ENCODE assay signal across 1 cellular context in the genomic region with DNA sequence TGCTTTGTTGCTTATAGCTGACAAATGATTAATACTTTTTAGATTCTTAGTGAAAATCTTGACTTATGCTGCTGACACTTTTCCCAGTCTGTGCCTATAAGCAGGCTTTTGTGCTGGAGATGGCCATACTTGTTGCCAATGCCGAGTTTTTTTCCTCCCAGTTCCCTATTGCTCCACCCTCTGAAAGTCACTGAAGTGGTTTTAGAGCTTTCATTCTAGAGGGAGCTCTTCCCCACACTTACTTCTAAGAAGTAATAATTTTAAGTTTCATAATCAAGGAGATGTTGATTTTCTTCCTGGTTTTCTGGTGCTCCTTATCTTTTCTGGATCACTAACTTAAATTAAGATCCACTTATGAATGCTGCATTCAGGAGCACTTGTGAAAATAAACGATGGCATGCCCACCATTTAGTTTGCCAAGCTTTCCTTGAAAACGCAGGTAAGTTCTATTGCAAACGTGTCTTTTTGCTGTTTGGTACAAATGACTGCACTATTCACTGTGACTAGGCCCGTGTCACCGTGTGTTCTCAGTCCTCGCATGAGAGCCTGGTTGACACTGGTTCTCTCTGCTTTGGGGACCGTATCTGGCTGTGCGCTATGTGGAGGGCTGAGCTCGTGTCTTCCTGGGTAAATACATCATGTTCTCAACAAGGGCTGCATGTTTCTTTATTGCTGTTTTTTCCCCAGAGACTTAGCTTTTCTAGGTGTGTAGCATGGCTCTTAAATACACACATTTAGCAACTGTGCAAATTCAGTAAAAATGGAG.
TF ChIP-seq lines count a peak whose summit lies in the region.

No MANE protein-coding gene starts in this region.

TF ChIP-seq in HCT116, 20 proteins besides CTCF, POLR2A, EP300 and RAD21 (continued from another document):
- TF ChIP-seq, protein P1, sequence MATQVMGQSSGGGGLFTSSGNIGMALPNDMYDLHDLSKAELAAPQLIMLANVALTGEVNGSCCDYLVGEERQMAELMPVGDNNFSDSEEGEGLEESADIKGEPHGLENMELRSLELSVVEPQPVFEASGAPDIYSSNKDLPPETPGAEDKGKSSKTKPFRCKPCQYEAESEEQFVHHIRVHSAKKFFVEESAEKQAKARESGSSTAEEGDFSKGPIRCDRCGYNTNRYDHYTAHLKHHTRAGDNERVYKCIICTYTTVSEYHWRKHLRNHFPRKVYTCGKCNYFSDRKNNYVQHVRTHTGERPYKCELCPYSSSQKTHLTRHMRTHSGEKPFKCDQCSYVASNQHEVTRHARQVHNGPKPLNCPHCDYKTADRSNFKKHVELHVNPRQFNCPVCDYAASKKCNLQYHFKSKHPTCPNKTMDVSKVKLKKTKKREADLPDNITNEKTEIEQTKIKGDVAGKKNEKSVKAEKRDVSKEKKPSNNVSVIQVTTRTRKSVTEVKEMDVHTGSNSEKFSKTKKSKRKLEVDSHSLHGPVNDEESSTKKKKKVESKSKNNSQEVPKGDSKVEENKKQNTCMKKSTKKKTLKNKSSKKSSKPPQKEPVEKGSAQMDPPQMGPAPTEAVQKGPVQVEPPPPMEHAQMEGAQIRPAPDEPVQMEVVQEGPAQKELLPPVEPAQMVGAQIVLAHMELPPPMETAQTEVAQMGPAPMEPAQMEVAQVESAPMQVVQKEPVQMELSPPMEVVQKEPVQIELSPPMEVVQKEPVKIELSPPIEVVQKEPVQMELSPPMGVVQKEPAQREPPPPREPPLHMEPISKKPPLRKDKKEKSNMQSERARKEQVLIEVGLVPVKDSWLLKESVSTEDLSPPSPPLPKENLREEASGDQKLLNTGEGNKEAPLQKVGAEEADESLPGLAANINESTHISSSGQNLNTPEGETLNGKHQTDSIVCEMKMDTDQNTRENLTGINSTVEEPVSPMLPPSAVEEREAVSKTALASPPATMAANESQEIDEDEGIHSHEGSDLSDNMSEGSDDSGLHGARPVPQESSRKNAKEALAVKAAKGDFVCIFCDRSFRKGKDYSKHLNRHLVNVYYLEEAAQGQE (IDR thresholded peaks at IDR 0.05; ENCODE audit: low read depth), result no peak
- TF ChIP-seq ZFX (IDR thresholded peaks at IDR 0.05) (no peak), ELF1 (IDR thresholded peaks at IDR 0.05; ENCODE audit: borderline replicate concordance, low read depth) (no peak), SRF (IDR thresholded peaks at IDR 0.05; ENCODE audit: low read depth) (no peak)
